ENCODE assay signal across 1 cellular context in the genomic region with DNA sequence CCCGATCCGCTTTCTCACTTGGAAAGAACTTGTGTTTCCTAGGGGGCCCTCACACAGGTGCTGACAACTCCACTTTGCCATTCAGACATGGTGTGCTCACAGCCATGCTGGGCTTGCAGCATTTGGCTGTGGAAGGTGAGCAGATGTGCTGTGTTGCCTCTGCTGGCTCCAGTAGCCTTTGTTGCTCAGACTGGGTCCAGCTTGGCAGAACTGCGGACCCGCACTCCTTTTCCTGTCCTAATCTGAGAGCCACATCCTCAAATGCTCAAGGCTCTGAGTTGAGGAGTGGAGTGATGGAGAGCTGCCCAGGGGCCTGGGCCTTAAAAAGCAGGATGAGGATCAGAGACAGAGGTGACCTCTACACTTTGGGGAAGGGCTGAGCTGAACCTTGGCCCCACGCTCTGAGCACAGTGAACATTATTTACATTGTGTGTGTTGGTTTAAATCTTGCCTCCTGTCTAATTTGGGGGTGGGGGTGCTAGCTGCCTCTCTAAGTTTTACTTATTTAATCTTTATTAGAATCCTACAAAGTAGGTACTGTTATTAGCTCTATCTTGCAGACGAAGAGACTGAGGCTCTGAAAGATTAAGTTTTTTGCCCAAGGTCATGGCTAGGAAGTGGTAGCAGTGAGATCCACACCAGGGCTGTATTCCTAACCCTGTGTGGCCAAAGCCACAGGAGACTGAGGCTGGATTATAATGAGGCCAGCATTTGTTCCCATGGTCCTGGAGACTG.
TF ChIP-seq lines count a peak whose summit lies in the region.

No MANE protein-coding gene starts in this region.

TF ChIP-seq in H1, 55 proteins besides CTCF, POLR2A, EP300 and RAD21:
- TF ChIP-seq E2F6 (IDR thresholded peaks at IDR 0.05) (no peak), NRF1 (IDR thresholded peaks at IDR 0.05; ENCODE audit: low read depth, low read length) (no peak), CHD2 (IDR thresholded peaks at IDR 0.05; ENCODE audit: low read length) (no peak), GABPA (IDR thresholded peaks at IDR 0.05; ENCODE audit: borderline replicate concordance, insufficient read depth, low read length) (no peak), JUN (IDR thresholded peaks at IDR 0.05; ENCODE audit: low read depth, low read length) (no peak)
